ENCODE assay signal across 33 cellular contexts in genomic region chr14:80669416-80669815, GRCh38.
"Had no signal": no experiment of that assay in that cellular context is flagged by ENCODE, and none has a peak within 500 bp of the region (broad histone marks: within the 10 kb centered on the region; RNA-seq: fewer than 3 reads in every experiment).

No MANE protein-coding gene starts in this region.

- FAIRE-seq: keratinocyte, small intestine had no signal

- H3K36me3 ChIP-seq: gastrocnemius medialis, neutrophil, ovary, upper lobe of left lung had no signal

- H3K4me1 ChIP-seq: gastrocnemius medialis, upper lobe of left lung had no signal

- H3K4me1 Mint-ChIP-seq: activated CD4-positive, alpha-beta T cell treated with anti-CD3 and anti-CD28 coated beads for 36 hours; stimulated activated naive CD8-positive, alpha-beta T cell treated with anti-CD3 and anti-CD28 coated beads, Interleukin-15, amount 100 ng/mL, for 72 hours had no signal

- H3K36me3 Mint-ChIP-seq: stimulated activated effector memory CD8-positive, alpha-beta T cell treated with anti-CD3 and anti-CD28 coated beads, Interleukin-12 subunit alpha, Interleukin-12 subunit beta, amount 100 ng/mL, for 72 hours had no signal

- ATAC-seq: activated CD4-positive, alpha-beta T cell treated with anti-CD3 and anti-CD28 coated beads for 36 hours; activated CD8-positive, alpha-beta memory T cell treated with anti-CD3 and anti-CD28 coated beads, Interleukin-2, amount 10 ng/mL, durations not matched to agents 7 days and 5 days; activated CD8-positive, alpha-beta T cell treated with anti-CD3 and anti-CD28 coated beads, Interleukin-2, amount 10 ng/mL, durations not matched to agents 7 days and 5 days; activated naive CD4-positive, alpha-beta T cell treated with anti-CD3 and anti-CD28 coated beads, Interleukin-2, amount 50 U/mL, for 72 hours; esophagus mucosa; gastrocnemius medialis; left cardiac atrium; left ventricle myocardium superior; sciatic nerve; stimulated activated effector memory CD8-positive, alpha-beta T cell treated with anti-CD3 and anti-CD28 coated beads, Interleukin-12 subunit alpha, Interleukin-12 subunit beta, amount 100 ng/mL, for 72 hours; stimulated activated naive CD8-positive, alpha-beta T cell treated with anti-CD3 and anti-CD28 coated beads, Interleukin-15, amount 100 ng/mL, for 72 hours; T-cell had no signal

- H3K9me3 ChIP-seq: gastrocnemius medialis, neutrophil, ovary, upper lobe of left lung had no signal

- DNase-seq: activated CD4-positive, alpha-beta T cell treated with anti-CD3 and anti-CD28 coated beads for 36 hours; activated CD4-positive, CD25-positive, alpha-beta regulatory T cell; activated CD8-positive, alpha-beta memory T cell treated with anti-CD3 and anti-CD28 coated beads, Interleukin-2, amount 10 ng/mL, durations not matched to agents 7 days and 5 days; activated CD8-positive, alpha-beta T cell treated with anti-CD3 and anti-CD28 coated beads, Interleukin-2, amount 10 ng/mL, durations not matched to agents 7 days and 5 days; activated naive CD4-positive, alpha-beta T cell; activated T-cell treated with anti-CD3 and anti-CD28 coated beads, Interleukin-2, amount 50 U/mL, for 48 hours; anterior cingulate cortex; central memory CD4-positive, alpha-beta T cell; endodermal cell; gastrocnemius medialis; glutamatergic neuron; left cardiac atrium; left ventricle myocardium superior; naive B cell; nephron progenitor cell; ovary; retina; small intestine; stimulated activated CD4-positive, alpha-beta T cell treated with anti-CD3 and anti-CD28 coated beads, Interleukin-4, amount 100 ng/mL, for 24 hours; stimulated activated naive CD8-positive, alpha-beta T cell treated with anti-CD3 and anti-CD28 coated beads, Interleukin-15, amount 100 ng/mL, for 72 hours; substantia nigra; T-cell; upper lobe of left lung had no signal

- H3K4me3 ChIP-seq: gastrocnemius medialis, hepatocyte, ovary, upper lobe of left lung had no signal

- H3K4me2 ChIP-seq: hepatocyte had no signal

- H3K27me3 Mint-ChIP-seq: activated CD4-positive, alpha-beta T cell treated with anti-CD3 and anti-CD28 coated beads for 36 hours; activated CD8-positive, alpha-beta memory T cell treated with anti-CD3 and anti-CD28 coated beads, Interleukin-2, amount 10 ng/mL, durations not matched to agents 7 days and 5 days; dendritic cell treated with granulocyte-macrophage colony-stimulating factor and Interleukin-4, amounts not matched to agents 40 ng/mL and 50 ng/mL, for 4 days; naive B cell; progenitor cell of endocrine pancreas; stimulated activated naive CD8-positive, alpha-beta T cell treated with anti-CD3 and anti-CD28 coated beads, Interleukin-15, amount 100 ng/mL, for 72 hours; T-cell had no signal

- H3K79me2 ChIP-seq: hepatocyte had no signal

- H3K27ac ChIP-seq: gastrocnemius medialis, hepatocyte, neutrophil, ovary, upper lobe of left lung had no signal

- H3K27me3 ChIP-seq: gastrocnemius medialis, hepatocyte, neutrophil, ovary, upper lobe of left lung had no signal

- H3K4me3 Mint-ChIP-seq: activated CD4-positive, alpha-beta T cell treated with anti-CD3 and anti-CD28 coated beads for 36 hours; activated CD8-positive, alpha-beta memory T cell treated with anti-CD3 and anti-CD28 coated beads, Interleukin-2, amount 10 ng/mL, durations not matched to agents 7 days and 5 days; activated CD8-positive, alpha-beta T cell treated with anti-CD3 and anti-CD28 coated beads, Interleukin-2, amount 10 ng/mL, durations not matched to agents 7 days and 5 days; dendritic cell treated with granulocyte-macrophage colony-stimulating factor and Interleukin-4, amounts not matched to agents 40 ng/mL and 50 ng/mL, for 4 days; endodermal cell; naive B cell; nephron progenitor cell; stimulated activated effector memory CD8-positive, alpha-beta T cell treated with anti-CD3 and anti-CD28 coated beads, Interleukin-12 subunit alpha, Interleukin-12 subunit beta, amount 100 ng/mL, for 72 hours; stimulated activated naive CD8-positive, alpha-beta T cell treated with anti-CD3 and anti-CD28 coated beads, Interleukin-15, amount 100 ng/mL, for 72 hours; T-cell; T-helper 2 cell treated with Interferon-gamma antibody and Interleukin-4, amounts not matched to agents 5 μg/mL and 100 μg/mL, for 36 hours had no signal

- H3K27ac Mint-ChIP-seq: activated CD4-positive, alpha-beta T cell treated with anti-CD3 and anti-CD28 coated beads for 36 hours; activated CD8-positive, alpha-beta memory T cell treated with anti-CD3 and anti-CD28 coated beads, Interleukin-2, amount 10 ng/mL, durations not matched to agents 7 days and 5 days; activated CD8-positive, alpha-beta T cell treated with anti-CD3 and anti-CD28 coated beads, Interleukin-2, amount 10 ng/mL, durations not matched to agents 7 days and 5 days; activated naive CD4-positive, alpha-beta T cell treated with anti-CD3 and anti-CD28 coated beads, Interleukin-2, amount 50 U/mL, for 72 hours; dendritic cell treated with granulocyte-macrophage colony-stimulating factor and Interleukin-4, amounts not matched to agents 40 ng/mL and 50 ng/mL, for 4 days; endodermal cell; nephron progenitor cell; progenitor cell of endocrine pancreas; stimulated activated effector memory CD8-positive, alpha-beta T cell treated with anti-CD3 and anti-CD28 coated beads, Interleukin-12 subunit alpha, Interleukin-12 subunit beta, amount 100 ng/mL, for 72 hours; stimulated activated naive CD8-positive, alpha-beta T cell treated with anti-CD3 and anti-CD28 coated beads, Interleukin-15, amount 100 ng/mL, for 72 hours; T-cell; T-helper 2 cell treated with Interferon-gamma antibody and Interleukin-4, amounts not matched to agents 5 μg/mL and 100 μg/mL, for 36 hours had no signal

- H2AFZ ChIP-seq: hepatocyte had no signal
